Comparison of ENCODE assay signal across 12 cellular contexts in the genomic region with DNA sequence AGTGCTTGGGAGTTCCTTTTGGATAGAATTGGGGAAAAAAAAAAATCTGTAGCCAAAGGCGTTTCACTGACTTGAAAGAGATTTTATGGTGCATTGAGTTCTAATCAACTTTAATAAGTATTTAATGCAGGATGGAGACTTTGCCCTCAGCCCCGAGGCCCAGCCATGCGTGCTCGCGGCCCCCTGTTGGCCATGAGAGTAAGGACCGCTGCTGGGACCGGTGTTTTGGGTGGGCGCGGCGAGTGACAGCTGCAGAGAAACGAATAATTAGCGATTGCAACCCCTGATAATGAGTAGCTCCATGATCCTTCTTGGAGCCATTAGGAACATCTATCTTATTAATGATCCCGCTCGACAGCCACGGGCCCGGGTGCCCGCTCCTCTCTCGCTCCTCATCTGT.
DNase-seq lines count a peak whose midpoint lies in the region; ATAC-seq and TF ChIP-seq lines count a peak whose summit lies in the region.
"Had no signal": no experiment of that assay in that cellular context is flagged by ENCODE, and none has a peak within 500 bp of the region (broad histone marks: within the 10 kb centered on the region; RNA-seq: fewer than 3 reads in every experiment).

No MANE protein-coding gene starts in this region.

- H3K27ac Mint-ChIP-seq in nephron progenitor cell: no peak overlapping the region
- H3K27ac Mint-ChIP-seq: activated CD4-positive, alpha-beta T cell treated with anti-CD3 and anti-CD28 coated beads, Interleukin-2, amount 10 ng/mL, durations not matched to agents 7 days and 5 days had no signal

- H3K36me3 Mint-ChIP-seq in nephron progenitor cell (ENCODE audit: low read depth): no peaks in the 10 kb centered on the region
- H3K36me3 Mint-ChIP-seq: brain had no signal

- H3K4me3 Mint-ChIP-seq in nephron progenitor cell: no peak overlapping the region
- H3K4me3 Mint-ChIP-seq: activated CD4-positive, alpha-beta T cell treated with anti-CD3 and anti-CD28 coated beads, Interleukin-2, amount 10 ng/mL, durations not matched to agents 7 days and 5 days; brain had no signal

- H3K4me1 Mint-ChIP-seq in nephron progenitor cell: peaks cover 15% of the 10 kb centered on the region
- H3K4me1 Mint-ChIP-seq: activated CD4-positive, alpha-beta T cell treated with anti-CD3 and anti-CD28 coated beads, Interleukin-2, amount 10 ng/mL, durations not matched to agents 7 days and 5 days had no signal

- TF ChIP-seq CTCF in nephron progenitor cell (IDR thresholded peaks at IDR 0.05): peak; percentile 43

- peak; percentile 52 for DNase-seq in D341Med (ENCODE audit: low spot score)
- peak; percentile 15 for DNase-seq in HuH-7 (ENCODE audit: low spot score)
- peak; percentile 21 for DNase-seq in dermis blood vessel endothelial cell
- DNase-seq in nephron progenitor cell: peak; percentile 27
- no peak for DNase-seq in occipital lobe (lab: John Stamatoyannopoulos, UW)
- DNase-seq: activated CD4-positive, alpha-beta T cell treated with anti-CD3 and anti-CD28 coated beads, Interleukin-2, amount 10 ng/mL, durations not matched to agents 7 days and 5 days; NCI-H1694 had no signal

- peaks cover 28% of the 10 kb centered on the region for H3K9me3 Mint-ChIP-seq in nephron progenitor cell
- H3K9me3 Mint-ChIP-seq: activated CD4-positive, alpha-beta T cell treated with anti-CD3 and anti-CD28 coated beads, Interleukin-2, amount 10 ng/mL, durations not matched to agents 7 days and 5 days had no signal

- ATAC-seq in HG03108 (IDR thresholded peaks at IDR 0.05; ENCODE audit: unreplicated experiment) (no peak), GM21528 (IDR thresholded peaks at IDR 0.05; ENCODE audit: low FRiP score, unreplicated experiment) (no peak), GM19023 (IDR thresholded peaks at IDR 0.05; ENCODE audit: unreplicated experiment) (no peak)
- ATAC-seq: esophagus mucosa had no signal

- peaks cover 17% of the 10 kb centered on the region for H3K27me3 Mint-ChIP-seq in nephron progenitor cell (ENCODE audit: low read depth, poor library complexity)
- H3K27me3 Mint-ChIP-seq: brain had no signal
